ENCODE assay signal across 8 cellular contexts in the genomic region with DNA sequence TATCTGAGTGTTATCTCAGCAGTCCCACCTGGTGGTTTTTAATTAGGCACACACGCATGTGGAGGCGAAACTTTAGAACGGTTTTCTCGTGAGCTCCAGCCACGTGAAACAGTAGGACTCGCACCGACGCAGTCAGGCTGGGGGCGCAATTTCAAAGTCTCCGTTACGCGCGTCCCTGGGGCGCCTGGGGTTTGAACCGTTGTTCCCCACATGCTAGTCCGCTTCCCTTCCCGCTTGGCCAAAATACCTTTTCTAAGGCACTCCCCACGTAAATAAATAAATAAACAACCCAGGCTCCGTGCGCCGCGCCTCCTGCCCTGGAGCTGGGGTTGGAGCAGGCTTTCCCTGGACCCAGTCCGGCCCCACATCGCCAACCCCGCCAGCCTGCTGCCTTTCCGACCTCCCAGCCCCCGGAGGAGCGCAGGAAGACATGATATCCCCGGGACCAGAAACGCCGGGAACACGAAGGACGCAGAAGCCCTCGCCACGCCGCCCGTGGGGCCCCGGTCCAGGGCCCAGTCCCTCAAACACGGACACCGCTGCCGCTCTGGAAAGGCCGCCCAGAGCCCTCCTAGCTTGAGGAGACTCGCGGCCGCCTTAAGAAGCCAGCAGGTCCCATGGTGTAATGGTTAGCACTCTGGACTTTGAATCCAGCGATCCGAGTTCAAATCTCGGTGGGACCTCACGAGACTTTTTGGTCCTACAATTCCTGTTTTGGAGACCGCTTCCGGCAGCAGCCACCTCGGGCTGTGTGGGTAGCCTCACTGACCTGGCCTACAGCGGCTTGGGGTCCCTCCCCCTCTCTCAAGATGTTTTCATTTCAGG. TPM values are rescaled to one million over a fixed set of nuclear protein-coding genes. Genes with fewer than 3 reads are reported as not detected.
A peak's percentile ranks its signal among the peaks of the same experiment; 100 is the strongest.
DNase-seq lines count a peak whose midpoint lies in the region; ATAC-seq and TF ChIP-seq lines count a peak whose summit lies in the region.

No MANE protein-coding gene starts in this region.

- no peaks in the 10 kb centered on the region for H3K79me2 ChIP-seq in neural progenitor cell (ENCODE audit: low read depth)

- H3K36me3 Mint-ChIP-seq in neural progenitor cell, result no peaks in the 10 kb centered on the region

- peak overlapping the region; percentile 42 for H3K9ac ChIP-seq in neural progenitor cell

- H3K4me1 ChIP-seq in foreskin keratinocyte (no peaks in the 10 kb centered on the region), neural progenitor cell (peaks cover 4% of the 10 kb centered on the region)

- no peaks in the 10 kb centered on the region for H4K20me1 ChIP-seq in neural progenitor cell (ENCODE audit: low read depth)

- peak overlapping the region; percentile 75 for H3K4me2 ChIP-seq in neural progenitor cell

- H3K36me3 ChIP-seq in neural progenitor cell, result no peaks in the 10 kb centered on the region

- H3K27ac Mint-ChIP-seq in neural progenitor cell, result peak overlapping the region; percentile 99

- H3K27me3 ChIP-seq in foreskin keratinocyte (no peaks in the 10 kb centered on the region), neural progenitor cell (no peaks in the 10 kb centered on the region)

- H3K9me3 ChIP-seq in neural progenitor cell (ENCODE audit: low read depth), result no peaks in the 10 kb centered on the region

- peaks cover 39% of the 10 kb centered on the region for H3F3A ChIP-seq in neural progenitor cell (ENCODE audit: low read depth)

- TF ChIP-seq CTCF in foreskin keratinocyte (conservative IDR thresholded peaks at IDR 0.05) (peak; percentile 70), neural progenitor cell (IDR thresholded peaks at IDR 0.05) (peak; percentile 42)

- H3K4me1 Mint-ChIP-seq in neural progenitor cell, result peaks cover 27% of the 10 kb centered on the region

- peak overlapping the region; percentile 77 for H2AFZ ChIP-seq in neural progenitor cell (replicated peaks)

- H3K27ac ChIP-seq in foreskin keratinocyte, result peak overlapping the region; percentile 69
- H3K27ac ChIP-seq in neural progenitor cell, result peak overlapping the region; percentile 72

- in situ Hi-C loops in G401 (cut with HindIII; ENCODE audit: low sequenced_read_pairs), result no loop called here

- DNase-seq in G401 (ENCODE audit: low spot score) (peak; percentile 95), HCEC 1CT (peak; percentile 87), M059J (ENCODE audit: low read depth) (peak; percentile 86), SHP77 (lab: John Stamatoyannopoulos, UW) (peak; percentile 97 to 98), activated gamma-delta T cell (lab: John Stamatoyannopoulos, UW) (peak; percentile 71), foreskin keratinocyte (peak; percentile 87 to 90), neural progenitor cell (ENCODE audit: low spot score) (peak; percentile 88), stromal cell of bone marrow (ENCODE audit: low read depth) (peak; percentile 62)

- peaks cover 21% of the 10 kb centered on the region for H3K27me3 Mint-ChIP-seq in neural progenitor cell (ENCODE audit: insufficient read depth, low read depth)

- ATAC-seq in foreskin keratinocyte, result peak; percentile 70

- H3K9me3 Mint-ChIP-seq in neural progenitor cell, result peaks cover 5% of the 10 kb centered on the region

- H3K4me3 Mint-ChIP-seq in neural progenitor cell, result peak overlapping the region; percentile 98

- H3K4me3 ChIP-seq in neural progenitor cell, result peak overlapping the region; percentile 74

RNA-seq across cellular contexts. Expression of gene GNGT2, which starts 18.2 kb away (rescaled TPM):
- not detected in 2 replicates for total RNA-seq in G401 (2014; rRNA removed; shearing (Covaris generic))
- total RNA-seq in M059J (2014; rRNA removed; shearing (Covaris generic)), result 0.49 TPM in 1 of 2 replicates, not detected in the other
- total RNA-seq in foreskin keratinocyte, result not detected in 2 replicates
- polyA plus RNA-seq in foreskin keratinocyte, result not detected in 2 replicates
- not detected in 2 replicates for total RNA-seq in neural progenitor cell (ENCODE audit: low replicate concordance)

RNA-seq across cellular contexts. Expression of gene ABI3, which starts 18.4 kb away (rescaled TPM):
- total RNA-seq in G401 (2014; rRNA removed; shearing (Covaris generic)), result 0.14 TPM in 1 of 2 replicates, not detected in the other
- 0.12 TPM in 1 of 2 replicates, not detected in the other for total RNA-seq in M059J (2014; rRNA removed; shearing (Covaris generic))
- total RNA-seq in foreskin keratinocyte (not detected in 2 replicates), neural progenitor cell (ENCODE audit: low replicate concordance) (not detected in 2 replicates)
- not detected in 2 replicates for polyA plus RNA-seq in foreskin keratinocyte

RNA-seq across cellular contexts. Expression of gene PHOSPHO1, which starts 38.5 kb away (rescaled TPM):
- total RNA-seq in G401 (2014; rRNA removed; shearing (Covaris generic)), result 3.5 and 4.1 TPM in 2 replicates
- 0.37 TPM in 1 of 2 replicates, not detected in the other for total RNA-seq in M059J (2014; rRNA removed; shearing (Covaris generic))
- 0.11 and 0.31 TPM in 2 replicates for total RNA-seq in foreskin keratinocyte
- 0.17 and 0.20 TPM in 2 replicates for polyA plus RNA-seq in foreskin keratinocyte
- total RNA-seq in neural progenitor cell (ENCODE audit: low replicate concordance), result 0.06 TPM in 1 of 2 replicates, not detected in the other

RNA-seq across cellular contexts. Expression of gene B4GALNT2, which starts 59.6 kb away (rescaled TPM):
- not detected in 2 replicates for total RNA-seq in G401 (2014; rRNA removed; shearing (Covaris generic))
- not detected in 2 replicates for total RNA-seq in M059J (2014; rRNA removed; shearing (Covaris generic))
- total RNA-seq in foreskin keratinocyte (0.31 and 0.53 TPM in 2 replicates), neural progenitor cell (ENCODE audit: low replicate concordance) (not detected in 2 replicates)
- polyA plus RNA-seq in foreskin keratinocyte, result 0.26 and 0.67 TPM in 2 replicates

Comparison
In these comparisons a context has a peak if more than half of its experiments do, and no peak if none do; other contexts are left out.
1. Peak in every context shown above with its lines: DNase-seq, ATAC-seq, H3K4me3 ChIP-seq and H3K27ac ChIP-seq.